Comparison of ENCODE assay signal across 21 cellular contexts in the genomic region with DNA sequence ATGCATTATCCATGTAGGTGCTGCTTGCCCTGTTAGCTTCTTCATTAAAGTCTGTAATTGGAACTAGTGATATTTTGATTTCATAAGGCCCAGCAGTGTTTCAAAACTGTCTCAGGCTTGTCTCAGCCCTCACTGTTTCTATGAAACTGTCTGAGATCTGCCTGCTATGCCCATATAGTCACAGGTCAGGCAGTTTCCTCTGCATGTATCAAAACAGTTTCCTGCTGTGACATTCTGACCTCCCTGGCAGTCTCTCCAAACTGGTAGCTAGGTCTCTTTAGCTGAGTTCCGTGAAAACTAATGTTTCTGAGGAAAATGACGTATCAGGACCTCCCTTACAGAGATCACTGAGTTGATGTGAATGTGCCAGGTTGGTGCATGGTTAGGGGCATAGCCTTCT. TPM values are rescaled to one million over a fixed set of nuclear protein-coding genes. Genes with fewer than 3 reads are reported as not detected.
"Had no signal": no experiment of that assay in that cellular context is flagged by ENCODE, and none has a peak within 500 bp of the region (broad histone marks: within the 10 kb centered on the region; RNA-seq: fewer than 3 reads in every experiment).

No MANE protein-coding gene starts in this region.

- ATAC-seq: esophagus mucosa, left lung, T-helper 17 cell had no signal

- H3K27ac ChIP-seq: cardiac muscle cell, left lung, neural progenitor cell, prostate gland, upper lobe of left lung had no signal

- DNase-seq: activated CD4-positive, alpha-beta memory T cell treated with anti-CD3 and anti-CD28 coated beads for 36 hours; activated CD4-positive, alpha-beta T cell treated with anti-CD3 and anti-CD28 coated beads for 48 hours; activated naive CD4-positive, alpha-beta T cell treated with anti-CD3 and anti-CD28 coated beads for 36 hours; activated naive CD8-positive, alpha-beta T cell treated with anti-CD3 and anti-CD28 coated beads, Interleukin-2, amount 10 ng/mL, durations not matched to agents 7 days and 5 days; activated T-cell treated with anti-CD3 and anti-CD28 coated beads, Interleukin-2, amount 50 U/mL, for 48 hours; amniotic stem cell; effector memory CD4-positive, alpha-beta T cell; hippocampal formation; kidney glomerular epithelial cell; left lung; naive thymus-derived CD8-positive, alpha-beta T cell; spleen; stimulated activated CD4-positive, alpha-beta T cell treated with anti-CD3 and anti-CD28 coated beads, Interleukin-4, amount 100 ng/mL, for 1 hour; stimulated activated naive CD4-positive, alpha-beta T cell; T-helper 17 cell; upper lobe of left lung had no signal

- H3K27ac Mint-ChIP-seq: activated CD4-positive, alpha-beta memory T cell treated with anti-CD3 and anti-CD28 coated beads for 36 hours; activated naive CD4-positive, alpha-beta T cell treated with anti-CD3 and anti-CD28 coated beads for 36 hours; activated naive CD8-positive, alpha-beta T cell treated with anti-CD3 and anti-CD28 coated beads, Interleukin-2, amount 10 ng/mL, durations not matched to agents 7 days and 5 days; naive thymus-derived CD8-positive, alpha-beta T cell; neural progenitor cell; T-helper 17 cell had no signal

- H3K4me3 ChIP-seq: cardiac muscle cell, left lung, lung, neural progenitor cell, prostate gland, spleen, upper lobe of left lung had no signal

- H3K4me1 Mint-ChIP-seq: activated naive CD8-positive, alpha-beta T cell treated with anti-CD3 and anti-CD28 coated beads, Interleukin-2, amount 10 ng/mL, durations not matched to agents 7 days and 5 days; naive thymus-derived CD8-positive, alpha-beta T cell; T-helper 17 cell had no signal

- H2AFZ ChIP-seq: neural progenitor cell had no signal

- H3K27me3 ChIP-seq: cardiac muscle cell, left lung, neural progenitor cell, spleen, upper lobe of left lung had no signal

- H3K27me3 Mint-ChIP-seq: activated CD4-positive, alpha-beta memory T cell treated with anti-CD3 and anti-CD28 coated beads for 36 hours; activated naive CD8-positive, alpha-beta T cell treated with anti-CD3 and anti-CD28 coated beads, Interleukin-2, amount 10 ng/mL, durations not matched to agents 7 days and 5 days; naive thymus-derived CD8-positive, alpha-beta T cell; T-helper 17 cell had no signal

- H3K9me3 ChIP-seq: left lung, prostate gland, upper lobe of left lung had no signal

- H3K4me1 ChIP-seq: left lung, prostate gland, upper lobe of left lung had no signal

- H3K36me3 Mint-ChIP-seq: activated CD4-positive, alpha-beta memory T cell treated with anti-CD3 and anti-CD28 coated beads for 36 hours; activated naive CD8-positive, alpha-beta T cell treated with anti-CD3 and anti-CD28 coated beads, Interleukin-2, amount 10 ng/mL, durations not matched to agents 7 days and 5 days; naive thymus-derived CD8-positive, alpha-beta T cell; neural progenitor cell had no signal

- H3K4me2 ChIP-seq: neural progenitor cell had no signal

- H3K36me3 ChIP-seq: cardiac muscle cell, left lung, neural progenitor cell, prostate gland, spleen, upper lobe of left lung had no signal

- H3K4me3 Mint-ChIP-seq: activated CD4-positive, alpha-beta memory T cell treated with anti-CD3 and anti-CD28 coated beads for 36 hours; activated naive CD4-positive, alpha-beta T cell treated with anti-CD3 and anti-CD28 coated beads for 36 hours; activated naive CD8-positive, alpha-beta T cell treated with anti-CD3 and anti-CD28 coated beads, Interleukin-2, amount 10 ng/mL, durations not matched to agents 7 days and 5 days; naive thymus-derived CD8-positive, alpha-beta T cell; neural progenitor cell; T-helper 17 cell had no signal

RNA-seq across cellular contexts. Expression of a gene that starts 18.9 kb away (rescaled TPM):
- total RNA-seq: activated CD4-positive, alpha-beta memory T cell treated with anti-CD3 and anti-CD28 coated beads for 36 hours; activated naive CD4-positive, alpha-beta T cell treated with anti-CD3 and anti-CD28 coated beads for 36 hours; activated naive CD8-positive, alpha-beta T cell treated with anti-CD3 and anti-CD28 coated beads, Interleukin-2, amount 10 ng/mL, durations not matched to agents 7 days and 5 days; naive thymus-derived CD8-positive, alpha-beta T cell had no signal
- polyA plus RNA-seq: naive thymus-derived CD8-positive, alpha-beta T cell had no signal
